20 cellular contexts compared by ENCODE assay signal in genomic region chr3:69710153-69710977, GRCh38. TPM values are rescaled to one million over a fixed set of nuclear protein-coding genes. Genes with fewer than 3 reads are reported as not detected.
A peak's percentile ranks its signal among the peaks of the same experiment; 100 is the strongest.
DNase-seq lines count a peak whose midpoint lies in the region; ATAC-seq and TF ChIP-seq lines count a peak whose summit lies in the region.
"Had no signal": no experiment of that assay in that cellular context is flagged by ENCODE, and none has a peak within 500 bp of the region (broad histone marks: within the 10 kb centered on the region; RNA-seq: fewer than 3 reads in every experiment).

No MANE protein-coding gene starts in this region.

- no peaks in the 10 kb centered on the region for H3K4me1 ChIP-seq in testis
- H3K4me1 ChIP-seq: prostate gland, upper lobe of right lung had no signal

- no peaks in the 10 kb centered on the region for H3K36me3 ChIP-seq in testis (ENCODE audit: low read depth, missing control alignments)
- H3K36me3 ChIP-seq: cardiac muscle cell, prostate gland, upper lobe of right lung had no signal

- no peak for ATAC-seq in GM19455 (IDR thresholded peaks at IDR 0.05; ENCODE audit: unreplicated experiment)
- ATAC-seq: naive thymus-derived CD8-positive, alpha-beta T cell; stimulated activated naive CD8-positive, alpha-beta T cell treated with anti-CD3 and anti-CD28 coated beads, Interleukin-15, Interleukin-2, amounts not matched to agents 100 U/mL and 50 U/mL, for 24 hours; upper lobe of right lung had no signal

- H3K9me3 Mint-ChIP-seq in chondrocyte (ENCODE audit: low read depth) (no peaks in the 10 kb centered on the region), osteocyte (ENCODE audit: unreplicated experiment) (no peaks in the 10 kb centered on the region)

- H3K27me3 Mint-ChIP-seq in chondrocyte (ENCODE audit: low read depth), result no peaks in the 10 kb centered on the region
- H3K27me3 Mint-ChIP-seq in osteocyte (ENCODE audit: unreplicated experiment), result no peaks in the 10 kb centered on the region
- H3K27me3 Mint-ChIP-seq: CD4-positive, alpha-beta memory T cell had no signal

- TF ChIP-seq CTCF in chondrocyte (IDR thresholded peaks at IDR 0.05) (no peak), testis (IDR thresholded peaks at IDR 0.05) (no peak), osteocyte (IDR thresholded peaks at IDR 0.05) (no peak)

- H3K27me3 ChIP-seq in testis, result no peaks in the 10 kb centered on the region
- H3K27me3 ChIP-seq: cardiac muscle cell, upper lobe of right lung had no signal

- intact Hi-C loops in testis (cut with DNase I; ENCODE audit: low total_unique reads), result no loop called here

- DNase-seq in EL, result peak; percentile 23
- DNase-seq in MV-4-11 (lab: John Stamatoyannopoulos, UW), result peak; percentile 44
- no peak for DNase-seq in chondrocyte (ENCODE audit: low spot score)
- DNase-seq in non-pigmented ciliary epithelial cell (ENCODE audit: low read depth), result peak; percentile 58
- DNase-seq in HuH-7 (ENCODE audit: low spot score), result no peak
- DNase-seq in testis, result no peak
- DNase-seq in osteocyte (ENCODE audit: extremely low spot score, unreplicated experiment), result no peak
- DNase-seq: activated CD4-positive, alpha-beta T cell treated with anti-CD3 and anti-CD28 coated beads, Interleukin-2, amount 50 U/mL, for 1 hour; CD4-positive, alpha-beta memory T cell; naive thymus-derived CD8-positive, alpha-beta T cell; NCI-H187 treated with DMSO at 0.1 percent for 48 hours; OCI-M1; stimulated activated CD4-positive, alpha-beta T cell treated with anti-CD3 and anti-CD28 coated beads, Interleukin-15, amount 100 ng/mL, for 24 hours; stimulated activated naive CD8-positive, alpha-beta T cell treated with anti-CD3 and anti-CD28 coated beads, Interleukin-15, Interleukin-2, amounts not matched to agents 100 U/mL and 50 U/mL, for 24 hours; upper lobe of right lung had no signal

- no peak overlapping the region for H3K27ac ChIP-seq in testis
- H3K27ac ChIP-seq: cardiac muscle cell, prostate gland, upper lobe of right lung had no signal

- H3K9me3 ChIP-seq in testis, result no peaks in the 10 kb centered on the region
- H3K9me3 ChIP-seq: prostate gland, upper lobe of right lung had no signal

- no peak overlapping the region for H3K4me3 Mint-ChIP-seq in chondrocyte (ENCODE audit: unreplicated experiment)
- no peak overlapping the region for H3K4me3 Mint-ChIP-seq in osteocyte (ENCODE audit: unreplicated experiment)
- H3K4me3 Mint-ChIP-seq: activated naive CD4-positive, alpha-beta T cell treated with anti-CD3 and anti-CD28 coated beads, Interleukin-2, amount 50 U/mL, for 24 hours; CD4-positive, alpha-beta memory T cell; naive thymus-derived CD8-positive, alpha-beta T cell had no signal

- H3K4me1 Mint-ChIP-seq in chondrocyte (ENCODE audit: low read depth) (peaks cover 11% of the 10 kb centered on the region), osteocyte (ENCODE audit: unreplicated experiment) (peaks cover 2% of the 10 kb centered on the region)
- H3K4me1 Mint-ChIP-seq: activated naive CD4-positive, alpha-beta T cell treated with anti-CD3 and anti-CD28 coated beads, Interleukin-2, amount 50 U/mL, for 24 hours; CD4-positive, alpha-beta memory T cell; naive thymus-derived CD8-positive, alpha-beta T cell had no signal

- WGBS in testis, 2 donors, result 79 to 82% methylated on average over 4 of the region's 4 CpGs

- H3K4me3 ChIP-seq in testis, result no peak overlapping the region
- H3K4me3 ChIP-seq: cardiac muscle cell, lung, prostate gland, upper lobe of right lung had no signal

- no peaks in the 10 kb centered on the region for H3K36me3 Mint-ChIP-seq in chondrocyte (ENCODE audit: low read depth)
- no peaks in the 10 kb centered on the region for H3K36me3 Mint-ChIP-seq in osteocyte (ENCODE audit: unreplicated experiment)
- H3K36me3 Mint-ChIP-seq: activated naive CD4-positive, alpha-beta T cell treated with anti-CD3 and anti-CD28 coated beads, Interleukin-2, amount 50 U/mL, for 24 hours; CD4-positive, alpha-beta memory T cell; naive thymus-derived CD8-positive, alpha-beta T cell had no signal

- peak overlapping the region; percentile 42 for H3K27ac Mint-ChIP-seq in chondrocyte (ENCODE audit: unreplicated experiment)
- H3K27ac Mint-ChIP-seq in osteocyte (ENCODE audit: unreplicated experiment), result no peak overlapping the region
- H3K27ac Mint-ChIP-seq: activated naive CD4-positive, alpha-beta T cell treated with anti-CD3 and anti-CD28 coated beads, Interleukin-2, amount 50 U/mL, for 24 hours had no signal

- no peak for TF ChIP-seq POLR2A in testis (IDR thresholded peaks at IDR 0.05)

RNA-seq across cellular contexts. Expression of gene MITF, which starts 28.9 kb away (rescaled TPM):
- total RNA-seq in chondrocyte (4.7 to 5.7 TPM (median 5.2 TPM) in 3 replicates), testis (1 to 10 TPM; 5.5 to 9.0 TPM), osteocyte (5.8 and 6.1 TPM in 2 replicates)
- polyA plus RNA-seq in testis (ENCODE audit: insufficient read depth, low read depth, low replicate concordance), result 5.8 TPM
- polyA plus RNA-seq: CD4-positive, alpha-beta memory T cell; naive thymus-derived CD8-positive, alpha-beta T cell had no signal

Comparison
In these comparisons a context has a peak if more than half of its experiments do, and no peak if none do; other contexts are left out.
1. DNase-seq: peak in EL (single experiment), MV-4-11 (single experiment) and non-pigmented ciliary epithelial cell (single experiment); none in chondrocyte (single experiment), HuH-7 (single experiment), testis (single experiment) and osteocyte (single experiment).